8 cellular contexts compared by ENCODE assay signal in the genomic region with DNA sequence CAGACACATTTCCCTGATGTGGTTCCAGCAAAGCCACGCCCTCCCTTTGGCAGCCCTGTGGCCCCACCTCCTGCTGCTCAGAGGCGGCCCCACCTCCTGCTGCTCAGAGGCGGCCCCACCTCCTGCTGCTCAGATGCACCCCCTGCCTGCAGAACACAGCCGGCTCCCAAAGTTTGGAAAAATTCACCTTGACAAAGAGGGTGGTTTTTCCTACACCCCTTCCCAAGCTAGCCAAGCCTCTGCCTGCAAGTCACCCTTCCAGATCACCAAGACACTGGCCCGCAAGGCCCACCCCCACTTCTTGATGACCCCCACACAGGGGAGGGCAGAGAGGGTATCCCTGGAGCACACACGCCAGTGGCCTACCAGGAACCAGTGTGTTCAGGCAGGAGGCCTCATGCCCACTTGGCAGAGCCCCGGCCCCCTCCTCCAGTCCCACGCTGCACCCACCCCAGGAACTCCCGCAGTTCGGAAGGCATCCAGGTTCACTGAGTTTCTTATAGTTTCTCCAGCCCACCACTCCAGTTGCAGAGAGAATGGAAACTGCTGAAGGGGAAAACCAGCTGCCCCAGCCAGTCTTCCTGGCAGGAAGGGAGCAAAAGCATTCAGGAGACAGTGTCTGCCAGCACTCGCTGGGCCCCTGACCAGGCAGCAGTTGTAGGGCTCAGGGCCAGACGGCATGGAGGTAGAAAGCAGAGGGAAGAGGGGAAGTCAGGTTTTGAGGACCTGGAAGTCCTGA. TPM values are rescaled to one million over a fixed set of nuclear protein-coding genes. Genes with fewer than 3 reads are reported as not detected.
A peak's percentile ranks its signal among the peaks of the same experiment; 100 is the strongest.
DNase-seq lines count a peak whose midpoint lies in the region; ATAC-seq and TF ChIP-seq lines count a peak whose summit lies in the region.

No MANE protein-coding gene starts in this region.

- peaks cover 8% of the 10 kb centered on the region for H3K27me3 Mint-ChIP-seq in progenitor cell of endocrine pancreas

- no peaks in the 10 kb centered on the region for H3K79me2 ChIP-seq in DOHH2 (ENCODE audit: control insufficient read depth, low read length)

- H3K4me1 ChIP-seq in DOHH2 (ENCODE audit: control insufficient read depth, low read length), result peaks cover 9% of the 10 kb centered on the region; the same call in 1 of the 2 replicates
- peaks cover 36% of the 10 kb centered on the region for H3K4me1 ChIP-seq in SJSA1 (replicated peaks)
- peaks cover 26 to 38% (median 30%) of the 10 kb centered on the region in 4 donors for H3K4me1 ChIP-seq in upper lobe of left lung

- H4K20me1 ChIP-seq in DOHH2 (ENCODE audit: control insufficient read depth, insufficient read depth, low read depth, low read length), result no peaks in the 10 kb centered on the region

- no peak for TF ChIP-seq EP300 in upper lobe of left lung (IDR thresholded peaks at IDR 0.05)

- H3K4me2 ChIP-seq in DOHH2 (ENCODE audit: low read length), result no peak overlapping the region

- H3K27me3 ChIP-seq in DOHH2 (ENCODE audit: control insufficient read depth, low read length) (peaks cover 31% of the 10 kb centered on the region), SJSA1 (replicated peaks) (peaks cover 5% of the 10 kb centered on the region; the same call in 1 of the 2 replicates), upper lobe of left lung (peaks cover 0 to 13% (median 2%) of the 10 kb centered on the region in 4 donors)

- H3K36me3 ChIP-seq in DOHH2 (ENCODE audit: control insufficient read depth, low read length) (no peaks in the 10 kb centered on the region), SJSA1 (peaks cover 36% of the 10 kb centered on the region), upper lobe of left lung (peaks cover 0 to 32% (median 14%) of the 10 kb centered on the region in 4 donors)

- no peaks in the 10 kb centered on the region for H3F3A ChIP-seq in DOHH2 (ENCODE audit: control insufficient read depth, insufficient read depth)

- no peak for TF ChIP-seq POLR2A in upper lobe of left lung (IDR thresholded peaks at IDR 0.05)

- H3K27ac ChIP-seq in DOHH2 (ENCODE audit: low read depth, low read length) (no peak overlapping the region), SJSA1 (no peak overlapping the region), upper lobe of left lung (peak overlapping the region in 3 of 4 donors; percentile 17 to 54 (median 54))

- peaks cover 9% of the 10 kb centered on the region for H3K36me3 Mint-ChIP-seq in progenitor cell of endocrine pancreas (ENCODE audit: insufficient read depth)

- H3K9me3 ChIP-seq in DOHH2 (ENCODE audit: control insufficient read depth, insufficient read depth, low read length), result no peaks in the 10 kb centered on the region
- H3K9me3 ChIP-seq in SJSA1 (replicated peaks), result no peaks in the 10 kb centered on the region
- no peaks in the 10 kb centered on the region for H3K9me3 ChIP-seq in upper lobe of left lung

- H3K9me2 ChIP-seq in DOHH2 (replicated peaks; ENCODE audit: control insufficient read depth, low read length), result no peaks in the 10 kb centered on the region

- in situ Hi-C loops in G401 (cut with HindIII; ENCODE audit: low sequenced_read_pairs), result no loop called here

- DNase-seq in SJSA1 (ENCODE audit: low read depth in 1 of 2, low spot score in 2 of 2) (peak; percentile 44 to 82), globus pallidus (ENCODE audit: low spot score) (peak; percentile 69), progenitor cell of endocrine pancreas (ENCODE audit: low spot score, unreplicated experiment) (peak; percentile 80), upper lobe of left lung (peak; percentile 88 to 91), G401 (ENCODE audit: low spot score) (no peak)
- peak; percentile 19 to 72 (median 48) for DNase-seq in activated naive CD4-positive, alpha-beta T cell (lab: John Stamatoyannopoulos, UW)

- ATAC-seq in HG03571 (IDR thresholded peaks at IDR 0.05; ENCODE audit: unreplicated experiment), result peak; percentile 97
- peak; percentile 89 to 97 for ATAC-seq in upper lobe of left lung (ENCODE audit: low FRiP score in 2 of 2)

- H3K4me3 ChIP-seq in DOHH2 (ENCODE audit: low read length) (no peak overlapping the region), SJSA1 (no peak overlapping the region), upper lobe of left lung (no peak overlapping the region)

- WGBS in upper lobe of left lung, 2 donors, result 31 to 42% methylated on average over 3 to 12 of the region's 12 CpGs

- H3K9me3 Mint-ChIP-seq in progenitor cell of endocrine pancreas (ENCODE audit: low read depth), result no peaks in the 10 kb centered on the region

- TF ChIP-seq CTCF in DOHH2 (IDR thresholded peaks at IDR 0.05; ENCODE audit: low read depth, low read length, poor library complexity, severe bottlenecking) (peak; percentile 56), progenitor cell of endocrine pancreas (IDR thresholded peaks at IDR 0.05; ENCODE audit: unreplicated experiment) (peak; percentile 60), upper lobe of left lung (IDR thresholded peaks at IDR 0.05) (peak; percentile 41 to 71 (median 54))

- peak overlapping the region; percentile 92 for H3K27ac Mint-ChIP-seq in progenitor cell of endocrine pancreas

- H3K4me3 Mint-ChIP-seq in progenitor cell of endocrine pancreas (ENCODE audit: low read depth), result no peak overlapping the region

- peaks cover 20% of the 10 kb centered on the region for H3K4me1 Mint-ChIP-seq in progenitor cell of endocrine pancreas (ENCODE audit: low read depth)

RNA-seq across cellular contexts. Expression of a gene that starts 2.3 kb away (rescaled TPM):
- total RNA-seq in SJSA1 (2014; rRNA removed; shearing (Covaris generic)), result 11.9 and 19.9 TPM in 2 replicates
- total RNA-seq in progenitor cell of endocrine pancreas (6.2 and 8.4 TPM in 2 replicates), upper lobe of left lung (10 to 100 TPM in 1 of 6 donors, 1 to 10 TPM in 5; 1.7 to 23.0 (median 4.6) TPM)
- total RNA-seq in G401 (2014; rRNA removed; shearing (Covaris generic)), result 60.6 and 74.5 TPM in 2 replicates

RNA-seq across cellular contexts. Expression of a gene that starts 15.6 kb away (rescaled TPM):
- 149 and 151 TPM in 2 replicates for total RNA-seq in SJSA1 (2014; rRNA removed; shearing (Covaris generic))
- total RNA-seq in progenitor cell of endocrine pancreas, result 297 and 309 TPM in 2 replicates
- total RNA-seq in upper lobe of left lung, result 100 to 1,000 TPM in 5 of 6 donors, 10 to 100 TPM in 1; 87.8 to 423 (median 144) TPM
- 108 and 114 TPM in 2 replicates for total RNA-seq in G401 (2014; rRNA removed; shearing (Covaris generic))

Comparison
In these comparisons a context has a peak if more than half of its experiments do, and no peak if none do; other contexts are left out.
1. H3K27ac ChIP-seq: peak in upper lobe of left lung (3 of 4); none in DOHH2 (single experiment) and SJSA1 (single experiment).
2. Peak in every context shown above with its lines, with median percentiles within 50 percentile points of each other: CTCF ChIP-seq.